In the genomic region with DNA sequence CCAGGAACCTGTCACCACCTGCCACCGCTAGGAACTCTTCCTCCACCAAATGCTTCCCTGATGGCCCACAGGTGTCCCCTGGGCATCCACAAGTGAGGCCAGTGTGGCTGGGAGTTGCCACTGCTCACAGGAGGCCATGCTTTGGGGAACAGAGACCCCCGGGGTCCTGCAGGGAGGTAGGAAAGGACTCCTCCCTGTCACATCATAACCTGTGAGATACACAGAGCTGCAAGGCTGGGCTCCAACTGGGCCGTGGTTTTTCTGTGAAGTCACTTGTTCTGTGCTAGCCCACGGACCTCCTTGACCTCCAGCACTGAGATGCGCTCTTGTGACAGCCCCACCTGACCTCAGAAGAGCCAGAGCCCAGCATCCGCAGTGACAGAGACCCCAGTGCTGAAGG, we compare ENCODE assay signal across 26 cellular contexts.
"Had no signal": no experiment of that assay in that cellular context is flagged by ENCODE, and none has a peak within 500 bp of the region (broad histone marks: within the 10 kb centered on the region; RNA-seq: fewer than 3 reads in every experiment).

No MANE protein-coding gene starts in this region.

- ATAC-seq: naive thymus-derived CD8-positive, alpha-beta T cell; psoas muscle; right cardiac atrium; sciatic nerve; stimulated activated memory B cell treated with anti-CD40 and anti-IgM and Interleukin-4, amounts not matched to agents 10 μg/mL and 1 μg/mL and 100 μg/mL, for 72 hours; stimulated activated naive CD8-positive, alpha-beta T cell treated with anti-CD3 and anti-CD28 coated beads, Interleukin-15, amount 100 ng/mL, for 72 hours; stimulated activated naive CD8-positive, alpha-beta T cell treated with anti-CD3 and anti-CD28 coated beads, Interleukin-15, Interleukin-2, amounts not matched to agents 100 U/mL and 50 U/mL, for 24 hours; upper lobe of right lung had no signal

- H3K27ac ChIP-seq: ovary, parathyroid adenoma, psoas muscle, suprapubic skin, testis, tibial artery, transverse colon, upper lobe of right lung, uterus had no signal

- H3K36me3 ChIP-seq: ovary, suprapubic skin, tibial artery, transverse colon, upper lobe of right lung, uterus had no signal

- H3K9me3 ChIP-seq: ovary, psoas muscle, suprapubic skin, testis, transverse colon, uterus had no signal

- H3K27me3 ChIP-seq: ovary, testis, tibial artery, uterus had no signal

- FAIRE-seq: small intestine had no signal

- H3K4me1 ChIP-seq: parathyroid adenoma, psoas muscle, suprapubic skin, testis, tibial artery, transverse colon, upper lobe of right lung, uterus had no signal

- DNase-seq: naive B cell; naive thymus-derived CD8-positive, alpha-beta T cell; nephron progenitor cell; occipital lobe; ovary; psoas muscle; right cardiac atrium; small intestine; stimulated activated CD4-positive, alpha-beta T cell treated with anti-CD3 and anti-CD28 coated beads, Interleukin-15, amount 100 ng/mL, for 24 hours; stimulated activated CD4-positive, alpha-beta T cell treated with anti-CD3 and anti-CD28 coated beads, Interleukin-2, amount 100 ng/mL, for 24 hours; stimulated activated CD4-positive, alpha-beta T cell treated with anti-CD3 and anti-CD28 coated beads, Interleukin-2, amount 100 ng/mL, for 48 hours; stimulated activated CD4-positive, alpha-beta T cell treated with anti-CD3 and anti-CD28 coated beads, Interleukin-4, amount 100 ng/mL, for 4 hours; stimulated activated CD8-positive, alpha-beta memory T cell treated with anti-CD3 and anti-CD28 coated beads, Interleukin-4, amount 100 ng/mL, for 48 hours; stimulated activated naive CD4-positive, alpha-beta T cell; stimulated activated naive CD8-positive, alpha-beta T cell treated with anti-CD3 and anti-CD28 coated beads, Interleukin-15, amount 100 ng/mL, for 72 hours; stimulated activated naive CD8-positive, alpha-beta T cell treated with anti-CD3 and anti-CD28 coated beads, Interleukin-15, Interleukin-2, amounts not matched to agents 100 U/mL and 50 U/mL, for 24 hours; substantia nigra; testis; transverse colon; upper lobe of right lung; uterus had no signal

- H3K4me3 ChIP-seq: ovary, psoas muscle, suprapubic skin, testis, tibial artery, transverse colon, upper lobe of right lung, uterus had no signal

- H2AFZ ChIP-seq: parathyroid adenoma had no signal

- H3K9ac ChIP-seq: parathyroid adenoma had no signal
